ENCODE assay signal across 18 cellular contexts in genomic region chr17:50986989-50987660, GRCh38.
DNase-seq lines count a peak whose midpoint lies in the region; ATAC-seq and TF ChIP-seq lines count a peak whose summit lies in the region.
"Had no signal": no experiment of that assay in that cellular context is flagged by ENCODE, and none has a peak within 500 bp of the region (broad histone marks: within the 10 kb centered on the region; RNA-seq: fewer than 3 reads in every experiment).

No MANE protein-coding gene starts in this region.

- H3K9ac ChIP-seq in GM23248 (0 out of 2 replicates have a peak overlapping the region, but pooled peaks have one; percentile 19), adipocyte (ENCODE audit: low read length) (no peak overlapping the region)

- DNase-seq in GM23248, result peak; percentile 80
- DNase-seq in adipocyte (ENCODE audit: low read depth), result peak; percentile 72
- peak; percentile 17 for DNase-seq in fibroblast of pulmonary artery (ENCODE audit: low read depth)
- DNase-seq in inferior parietal cortex (ENCODE audit: extremely low spot score), result no peak
- DNase-seq: activated CD8-positive, alpha-beta T cell treated with anti-CD3 and anti-CD28 coated beads, Interleukin-2, amount 10 ng/mL, durations not matched to agents 7 days and 5 days; activated gamma-delta T cell treated with Interleukin-2 at 50 U/mL for 16 hours; heart right ventricle; kidney; NK-92 treated with Interleukin-12 subunit alpha and Interleukin-12 subunit beta, amount 100 ng/mL, for 24 hours; ovary; SJCRH30; small intestine had no signal

- no peaks in the 10 kb centered on the region for H3K9me3 ChIP-seq in GM23248 (ENCODE audit: low read depth)
- no peaks in the 10 kb centered on the region for H3K9me3 ChIP-seq in adipocyte (ENCODE audit: control insufficient read depth, low read length)
- H3K9me3 ChIP-seq: heart right ventricle, ovary, SJCRH30 had no signal

- in situ Hi-C loops in GM23248 (cut with MboI), result no loop called here

- TF ChIP-seq CTCF in fibroblast of pulmonary artery (IDR thresholded peaks at IDR 0.05; ENCODE audit: low read length, missing control alignments), result no peak

- peaks cover 24% of the 10 kb centered on the region for H3F3A ChIP-seq in GM23248 (ENCODE audit: insufficient read depth)

- H2AFZ ChIP-seq in ACC112 (ENCODE audit: low read length, unreplicated experiment), result no peak overlapping the region
- no peak overlapping the region for H2AFZ ChIP-seq in GM23248

- peaks cover 10% of the 10 kb centered on the region for H3K4me1 ChIP-seq in ACC112 (ENCODE audit: control insufficient read depth, insufficient read depth, low read length, unreplicated experiment)
- peaks cover 11% of the 10 kb centered on the region for H3K4me1 ChIP-seq in GM23248 (ENCODE audit: insufficient read depth)
- peaks cover 13% of the 10 kb centered on the region for H3K4me1 ChIP-seq in adipocyte (ENCODE audit: control insufficient read depth, insufficient read depth, low read length)
- H3K4me1 ChIP-seq: heart right ventricle, SJCRH30 had no signal

- H3K27me3 ChIP-seq in ACC112 (ENCODE audit: insufficient read depth, low read length) (no peaks in the 10 kb centered on the region), GM23248 (replicated peaks; ENCODE audit: insufficient read depth) (no peaks in the 10 kb centered on the region), adipocyte (replicated peaks; ENCODE audit: control insufficient read depth, insufficient read depth, low read length) (no peaks in the 10 kb centered on the region)
- H3K27me3 ChIP-seq: cardiac muscle cell, heart right ventricle, ovary, SJCRH30 had no signal

- no peaks in the 10 kb centered on the region for H3K9me2 ChIP-seq in GM23248 (ENCODE audit: insufficient read depth)

- H3K27ac ChIP-seq in ACC112 (ENCODE audit: low read depth, low read length) (peak overlapping the region; percentile 40), GM23248 (peak overlapping the region; percentile 40)
- H3K27ac ChIP-seq: cardiac muscle cell, heart right ventricle, ovary, SJCRH30 had no signal

- ATAC-seq in HG02870 (IDR thresholded peaks at IDR 0.05; ENCODE audit: unreplicated experiment), result no peak
- ATAC-seq in HG03095 (IDR thresholded peaks at IDR 0.05; ENCODE audit: unreplicated experiment), result no peak
- ATAC-seq in esophagus mucosa, result no peak
- ATAC-seq: activated CD8-positive, alpha-beta T cell treated with anti-CD3 and anti-CD28 coated beads, Interleukin-2, amount 10 ng/mL, durations not matched to agents 7 days and 5 days; heart right ventricle; stimulated activated memory B cell treated with anti-CD40 and anti-IgM and Interleukin-4, amounts not matched to agents 10 μg/mL and 1 μg/mL and 100 μg/mL, for 72 hours had no signal

- peak overlapping the region; percentile 9 for H3K4me2 ChIP-seq in GM23248 (ENCODE audit: unreplicated experiment)

- H3K79me2 ChIP-seq in ACC112 (ENCODE audit: control insufficient read depth, insufficient read depth, low read length, unreplicated experiment) (no peaks in the 10 kb centered on the region), GM23248 (ENCODE audit: insufficient read depth) (no peaks in the 10 kb centered on the region)

- no peaks in the 10 kb centered on the region for H4K20me1 ChIP-seq in GM23248 (ENCODE audit: insufficient read depth)

- H3K4me3 ChIP-seq in ACC112 (ENCODE audit: low read depth, low read length), result no peak overlapping the region
- H3K4me3 ChIP-seq in GM23248, result no peak overlapping the region
- H3K4me3 ChIP-seq in adipocyte (ENCODE audit: low read length), result no peak overlapping the region
- H3K4me3 ChIP-seq in fibroblast of pulmonary artery (replicated peaks; ENCODE audit: low read depth, low read length), result no peak overlapping the region
- H3K4me3 ChIP-seq: cardiac muscle cell, heart right ventricle, ovary, SJCRH30 had no signal

- WGBS in GM23248 (ENCODE audit: low coverage in 1 of 2, low lambda C conversion rate in 2 of 2, missing lambda C conversion rate in 2 of 2), 2 experiments, result 43 to 51% methylated on average over 1 of the region's 1 CpG

- peaks cover 26% of the 10 kb centered on the region for H3K36me3 ChIP-seq in ACC112 (ENCODE audit: insufficient read depth, low read length)
- peaks cover 53% of the 10 kb centered on the region for H3K36me3 ChIP-seq in GM23248 (ENCODE audit: low read depth)
- peaks cover 92% of the 10 kb centered on the region for H3K36me3 ChIP-seq in adipocyte (ENCODE audit: control insufficient read depth, insufficient read depth, low read length, severe bottlenecking)
- H3K36me3 ChIP-seq: ovary had no signal
